1 cellular context compared by ENCODE assay signal in genomic region chr11:66883021-66883968, GRCh38.
TF ChIP-seq lines count a peak whose summit lies in the region.

No MANE protein-coding gene starts in this region.

TF ChIP-seq in IMR-90, 13 proteins besides CTCF, POLR2A, EP300 and RAD21:
- TF ChIP-seq RCOR1 (IDR thresholded peaks at IDR 0.05; ENCODE audit: insufficient replicate concordance, low read length) (no peak), NFE2L2 (IDR thresholded peaks at IDR 0.05; ENCODE audit: low read depth, low read length) (peak; percentile 59; the same call in 1 of the 2 replicates), SMC3 (IDR thresholded peaks at IDR 0.05; ENCODE audit: low read depth, low read length) (peak; percentile 15; the same call in 1 of the 2 replicates), CHD1 (IDR thresholded peaks at IDR 0.05; ENCODE audit: low read depth, low read length) (no peak), BHLHE40 (IDR thresholded peaks at IDR 0.05; ENCODE audit: low read depth, low read length) (0 out of 2 replicates have a peak, but pooled peaks have one; percentile 21), MAFK (IDR thresholded peaks at IDR 0.05; ENCODE audit: low read depth, low read length) (no peak), CEBPB (IDR thresholded peaks at IDR 0.05; ENCODE audit: low read depth, low read length) (peak; percentile 62), RFX5 (IDR thresholded peaks at IDR 0.05; ENCODE audit: low read depth, low read length) (no peak), USF2 (IDR thresholded peaks at IDR 0.05; ENCODE audit: low read depth, low read length) (peak; percentile 7; the same call in 1 of the 2 replicates), ELK1 (IDR thresholded peaks at IDR 0.05; ENCODE audit: borderline replicate concordance, low read depth, low read length) (no peak), FOS (IDR thresholded peaks at IDR 0.05; ENCODE audit: low read depth, low read length) (peak; percentile 35; the same call in 1 of the 2 replicates), MXI1 (IDR thresholded peaks at IDR 0.05; ENCODE audit: borderline replicate concordance, low read depth, low read length) (0 out of 2 replicates have a peak, but pooled peaks have one; percentile 34), MAZ (IDR thresholded peaks at IDR 0.05; ENCODE audit: borderline replicate concordance, low read depth, low read length) (no peak; the same call in 1 of the 2 replicates)
